In the genomic region with DNA sequence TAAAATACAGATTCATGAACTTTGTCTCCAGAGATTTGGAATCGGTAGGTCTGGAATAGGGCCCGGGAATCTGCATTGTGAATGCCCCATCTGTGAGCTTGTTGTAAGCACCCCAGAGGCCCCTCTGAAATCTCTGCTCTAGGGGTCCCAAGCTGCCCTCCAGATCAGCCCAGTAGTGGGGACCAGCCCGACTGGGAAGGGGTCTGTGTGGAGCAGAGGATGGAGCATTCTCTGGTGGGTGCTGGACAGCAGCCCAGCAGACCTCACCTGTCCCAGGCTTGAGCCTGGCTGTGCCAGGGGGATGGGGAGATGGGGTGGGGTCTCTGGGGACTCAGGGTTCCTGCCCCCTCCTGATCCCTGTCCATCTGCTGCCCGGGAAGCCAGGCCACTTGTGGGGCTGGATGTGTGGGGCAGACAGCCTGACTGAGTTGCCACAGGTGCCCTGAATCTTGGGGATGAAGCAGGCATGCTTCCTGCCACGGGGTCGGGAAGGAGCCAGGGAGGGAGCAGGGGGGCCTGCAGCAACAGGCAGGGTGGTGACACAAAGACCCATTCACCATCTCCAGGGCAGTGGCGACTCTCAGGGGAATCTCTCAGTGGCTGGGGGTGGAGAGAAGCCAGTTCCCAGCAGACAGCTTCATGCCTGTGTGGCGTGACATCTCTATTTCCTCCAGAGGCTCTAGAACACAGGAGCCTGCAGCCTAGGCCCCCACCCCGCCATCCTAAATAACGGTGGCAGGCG, we compare ENCODE assay signal across 1 cellular context.
TF ChIP-seq lines count a peak whose summit lies in the region.

No MANE protein-coding gene starts in this region.

TF ChIP-seq in WTC11, 78 proteins besides CTCF, POLR2A, EP300 and RAD21 (continued from another document):
- TF ChIP-seq, protein P1, sequence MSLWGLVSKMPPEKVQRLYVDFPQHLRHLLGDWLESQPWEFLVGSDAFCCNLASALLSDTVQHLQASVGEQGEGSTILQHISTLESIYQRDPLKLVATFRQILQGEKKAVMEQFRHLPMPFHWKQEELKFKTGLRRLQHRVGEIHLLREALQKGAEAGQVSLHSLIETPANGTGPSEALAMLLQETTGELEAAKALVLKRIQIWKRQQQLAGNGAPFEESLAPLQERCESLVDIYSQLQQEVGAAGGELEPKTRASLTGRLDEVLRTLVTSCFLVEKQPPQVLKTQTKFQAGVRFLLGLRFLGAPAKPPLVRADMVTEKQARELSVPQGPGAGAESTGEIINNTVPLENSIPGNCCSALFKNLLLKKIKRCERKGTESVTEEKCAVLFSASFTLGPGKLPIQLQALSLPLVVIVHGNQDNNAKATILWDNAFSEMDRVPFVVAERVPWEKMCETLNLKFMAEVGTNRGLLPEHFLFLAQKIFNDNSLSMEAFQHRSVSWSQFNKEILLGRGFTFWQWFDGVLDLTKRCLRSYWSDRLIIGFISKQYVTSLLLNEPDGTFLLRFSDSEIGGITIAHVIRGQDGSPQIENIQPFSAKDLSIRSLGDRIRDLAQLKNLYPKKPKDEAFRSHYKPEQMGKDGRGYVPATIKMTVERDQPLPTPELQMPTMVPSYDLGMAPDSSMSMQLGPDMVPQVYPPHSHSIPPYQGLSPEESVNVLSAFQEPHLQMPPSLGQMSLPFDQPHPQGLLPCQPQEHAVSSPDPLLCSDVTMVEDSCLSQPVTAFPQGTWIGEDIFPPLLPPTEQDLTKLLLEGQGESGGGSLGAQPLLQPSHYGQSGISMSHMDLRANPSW (CRISPR knock-in tag; conservative IDR thresholded peaks at IDR 0.05; ENCODE audit: low read depth): no peak
- TF ChIP-seq, protein P2, sequence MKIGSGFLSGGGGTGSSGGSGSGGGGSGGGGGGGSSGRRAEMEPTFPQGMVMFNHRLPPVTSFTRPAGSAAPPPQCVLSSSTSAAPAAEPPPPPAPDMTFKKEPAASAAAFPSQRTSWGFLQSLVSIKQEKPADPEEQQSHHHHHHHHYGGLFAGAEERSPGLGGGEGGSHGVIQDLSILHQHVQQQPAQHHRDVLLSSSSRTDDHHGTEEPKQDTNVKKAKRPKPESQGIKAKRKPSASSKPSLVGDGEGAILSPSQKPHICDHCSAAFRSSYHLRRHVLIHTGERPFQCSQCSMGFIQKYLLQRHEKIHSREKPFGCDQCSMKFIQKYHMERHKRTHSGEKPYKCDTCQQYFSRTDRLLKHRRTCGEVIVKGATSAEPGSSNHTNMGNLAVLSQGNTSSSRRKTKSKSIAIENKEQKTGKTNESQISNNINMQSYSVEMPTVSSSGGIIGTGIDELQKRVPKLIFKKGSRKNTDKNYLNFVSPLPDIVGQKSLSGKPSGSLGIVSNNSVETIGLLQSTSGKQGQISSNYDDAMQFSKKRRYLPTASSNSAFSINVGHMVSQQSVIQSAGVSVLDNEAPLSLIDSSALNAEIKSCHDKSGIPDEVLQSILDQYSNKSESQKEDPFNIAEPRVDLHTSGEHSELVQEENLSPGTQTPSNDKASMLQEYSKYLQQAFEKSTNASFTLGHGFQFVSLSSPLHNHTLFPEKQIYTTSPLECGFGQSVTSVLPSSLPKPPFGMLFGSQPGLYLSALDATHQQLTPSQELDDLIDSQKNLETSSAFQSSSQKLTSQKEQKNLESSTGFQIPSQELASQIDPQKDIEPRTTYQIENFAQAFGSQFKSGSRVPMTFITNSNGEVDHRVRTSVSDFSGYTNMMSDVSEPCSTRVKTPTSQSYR (CRISPR knock-in tag; IDR thresholded peaks at IDR 0.05): no peak
- TF ChIP-seq, protein P3, sequence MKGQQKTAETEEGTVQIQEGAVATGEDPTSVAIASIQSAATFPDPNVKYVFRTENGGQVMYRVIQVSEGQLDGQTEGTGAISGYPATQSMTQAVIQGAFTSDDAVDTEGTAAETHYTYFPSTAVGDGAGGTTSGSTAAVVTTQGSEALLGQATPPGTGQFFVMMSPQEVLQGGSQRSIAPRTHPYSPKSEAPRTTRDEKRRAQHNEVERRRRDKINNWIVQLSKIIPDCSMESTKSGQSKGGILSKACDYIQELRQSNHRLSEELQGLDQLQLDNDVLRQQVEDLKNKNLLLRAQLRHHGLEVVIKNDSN (CRISPR knock-in tag; IDR thresholded peaks at IDR 0.05): no peak
- no peak for TF ChIP-seq ZNF219 (CRISPR knock-in tag; IDR thresholded peaks at IDR 0.05; ENCODE audit: borderline replicate concordance)
- TF ChIP-seq SP1 (CRISPR knock-in tag; conservative IDR thresholded peaks at IDR 0.05): no peak
- TF ChIP-seq, protein P4, sequence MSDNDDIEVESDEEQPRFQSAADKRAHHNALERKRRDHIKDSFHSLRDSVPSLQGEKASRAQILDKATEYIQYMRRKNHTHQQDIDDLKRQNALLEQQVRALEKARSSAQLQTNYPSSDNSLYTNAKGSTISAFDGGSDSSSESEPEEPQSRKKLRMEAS (CRISPR knock-in tag; IDR thresholded peaks at IDR 0.05): no peak
- TF ChIP-seq EMX1 (CRISPR knock-in tag; IDR thresholded peaks at IDR 0.05): no peak
- TF ChIP-seq, protein P5, sequence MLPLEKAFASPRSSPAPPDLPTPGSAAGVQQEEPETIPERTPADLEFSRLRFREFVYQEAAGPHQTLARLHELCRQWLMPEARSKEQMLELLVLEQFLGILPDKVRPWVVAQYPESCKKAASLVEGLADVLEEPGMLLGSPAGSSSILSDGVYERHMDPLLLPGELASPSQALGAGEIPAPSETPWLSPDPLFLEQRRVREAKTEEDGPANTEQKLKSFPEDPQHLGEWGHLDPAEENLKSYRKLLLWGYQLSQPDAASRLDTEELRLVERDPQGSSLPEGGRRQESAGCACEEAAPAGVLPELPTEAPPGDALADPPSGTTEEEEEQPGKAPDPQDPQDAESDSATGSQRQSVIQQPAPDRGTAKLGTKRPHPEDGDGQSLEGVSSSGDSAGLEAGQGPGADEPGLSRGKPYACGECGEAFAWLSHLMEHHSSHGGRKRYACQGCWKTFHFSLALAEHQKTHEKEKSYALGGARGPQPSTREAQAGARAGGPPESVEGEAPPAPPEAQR (CRISPR knock-in tag; IDR thresholded peaks at IDR 0.05): no peak
- no peak for TF ChIP-seq TCF7 (CRISPR knock-in tag; IDR thresholded peaks at IDR 0.05; ENCODE audit: low read depth)
- no peak for TF ChIP-seq ELF4 (CRISPR knock-in tag; IDR thresholded peaks at IDR 0.05; ENCODE audit: low read depth)
